In genomic region chr1:8139383-8139782, GRCh38 we compare ENCODE assay signal across 37 cellular contexts.
"Had no signal": no experiment of that assay in that cellular context is flagged by ENCODE, and none has a peak within 500 bp of the region (broad histone marks: within the 10 kb centered on the region; RNA-seq: fewer than 3 reads in every experiment).

No MANE protein-coding gene starts in this region.

- H3K36me3 Mint-ChIP-seq: activated CD8-positive, alpha-beta memory T cell treated with anti-CD3 and anti-CD28 coated beads, Interleukin-2, amount 10 ng/mL, durations not matched to agents 7 days and 5 days; activated naive CD4-positive, alpha-beta T cell treated with anti-CD3 and anti-CD28 coated beads, Interleukin-2, amount 10 ng/mL, durations not matched to agents 7 days and 5 days; activated naive CD4-positive, alpha-beta T cell treated with anti-CD3 and anti-CD28 coated beads, Interleukin-2, amount 50 U/mL, for 72 hours; activated naive CD8-positive, alpha-beta T cell treated with anti-CD3 and anti-CD28 coated beads, Interleukin-2, amount 10 ng/mL, durations not matched to agents 7 days and 5 days; brain had no signal

- H3K9me3 ChIP-seq: ascending aorta, breast epithelium, colonic mucosa, gastrocnemius medialis, heart left ventricle had no signal

- H3K27me3 ChIP-seq: ascending aorta, breast epithelium, cardiac muscle cell, colonic mucosa, foreskin keratinocyte, gastrocnemius medialis, heart left ventricle had no signal

- H3K9me3 Mint-ChIP-seq: activated B cell treated with CpG ODN at 0.5 μM for 24 hours; activated CD8-positive, alpha-beta T cell treated with anti-CD3 and anti-CD28 coated beads for 36 hours; activated naive CD4-positive, alpha-beta T cell treated with anti-CD3 and anti-CD28 coated beads, Interleukin-2, amount 10 ng/mL, durations not matched to agents 7 days and 5 days; activated naive CD4-positive, alpha-beta T cell treated with anti-CD3 and anti-CD28 coated beads, Interleukin-2, amount 50 U/mL, for 72 hours; activated naive CD8-positive, alpha-beta T cell treated with anti-CD3 and anti-CD28 coated beads, Interleukin-2, amount 10 ng/mL, durations not matched to agents 7 days and 5 days; activated T-helper 1 cell treated with anti-CD3 and anti-CD28 coated beads, Interleukin-12 subunit alpha, Interleukin-12 subunit beta, Interleukin-2, Interleukin-4 antibody, amounts not matched to agents 30 ng/mL and 10 ng/mL and 1 ng/mL, durations not matched to agents 14 hours and 24 hours and 36 hours; activated T-helper 2 cell treated with anti-CD3 and anti-CD28 coated beads, Interferon-gamma antibody, Interleukin-2, Interleukin-4, amounts not matched to agents 10 μg/mL and 5 μg/mL and 100 μg/mL, durations not matched to agents 14 hours and 24 hours and 36 hours; dendritic cell treated with granulocyte-macrophage colony-stimulating factor and Interleukin-4, amounts not matched to agents 40 ng/mL and 50 ng/mL, for 4 days; endodermal cell; T-helper 2 cell treated with Interferon-gamma antibody and Interleukin-4, amounts not matched to agents 5 μg/mL and 100 μg/mL, for 36 hours had no signal

- H3K4me3 Mint-ChIP-seq: activated B cell treated with CpG ODN at 0.5 μM for 24 hours; activated CD8-positive, alpha-beta memory T cell treated with anti-CD3 and anti-CD28 coated beads, Interleukin-2, amount 10 ng/mL, durations not matched to agents 7 days and 5 days; activated CD8-positive, alpha-beta T cell treated with anti-CD3 and anti-CD28 coated beads for 36 hours; activated naive CD4-positive, alpha-beta T cell treated with anti-CD3 and anti-CD28 coated beads, Interleukin-2, amount 10 ng/mL, durations not matched to agents 7 days and 5 days; activated naive CD8-positive, alpha-beta T cell treated with anti-CD3 and anti-CD28 coated beads, Interleukin-2, amount 10 ng/mL, durations not matched to agents 7 days and 5 days; activated T-helper 1 cell treated with anti-CD3 and anti-CD28 coated beads, Interleukin-12 subunit alpha, Interleukin-12 subunit beta, Interleukin-2, Interleukin-4 antibody, amounts not matched to agents 30 ng/mL and 10 ng/mL and 1 ng/mL, durations not matched to agents 14 hours and 24 hours and 36 hours; brain; dendritic cell treated with granulocyte-macrophage colony-stimulating factor and Interleukin-4, amounts not matched to agents 40 ng/mL and 50 ng/mL, for 4 days; endodermal cell; T-helper 17 cell; T-helper 2 cell treated with Interferon-gamma antibody and Interleukin-4, amounts not matched to agents 5 μg/mL and 100 μg/mL, for 36 hours had no signal

- H3K27ac Mint-ChIP-seq: activated B cell treated with CpG ODN at 0.5 μM for 24 hours; activated CD8-positive, alpha-beta memory T cell treated with anti-CD3 and anti-CD28 coated beads, Interleukin-2, amount 10 ng/mL, durations not matched to agents 7 days and 5 days; activated CD8-positive, alpha-beta T cell treated with anti-CD3 and anti-CD28 coated beads for 36 hours; activated naive CD4-positive, alpha-beta T cell treated with anti-CD3 and anti-CD28 coated beads, Interleukin-2, amount 10 ng/mL, durations not matched to agents 7 days and 5 days; activated naive CD4-positive, alpha-beta T cell treated with anti-CD3 and anti-CD28 coated beads, Interleukin-2, amount 50 U/mL, for 72 hours; activated naive CD8-positive, alpha-beta T cell treated with anti-CD3 and anti-CD28 coated beads, Interleukin-2, amount 10 ng/mL, durations not matched to agents 7 days and 5 days; activated T-helper 1 cell treated with anti-CD3 and anti-CD28 coated beads, Interleukin-12 subunit alpha, Interleukin-12 subunit beta, Interleukin-2, Interleukin-4 antibody, amounts not matched to agents 30 ng/mL and 10 ng/mL and 1 ng/mL, durations not matched to agents 14 hours and 24 hours and 36 hours; activated T-helper 2 cell treated with anti-CD3 and anti-CD28 coated beads, Interferon-gamma antibody, Interleukin-2, Interleukin-4, amounts not matched to agents 10 μg/mL and 5 μg/mL and 100 μg/mL, durations not matched to agents 14 hours and 24 hours and 36 hours; dendritic cell treated with granulocyte-macrophage colony-stimulating factor and Interleukin-4, amounts not matched to agents 40 ng/mL and 50 ng/mL, for 4 days; endodermal cell; T-helper 17 cell; T-helper 2 cell treated with Interferon-gamma antibody and Interleukin-4, amounts not matched to agents 5 μg/mL and 100 μg/mL, for 36 hours had no signal

- H3K4me1 Mint-ChIP-seq: activated B cell treated with CpG ODN at 0.5 μM for 24 hours; activated naive CD4-positive, alpha-beta T cell treated with anti-CD3 and anti-CD28 coated beads, Interleukin-2, amount 10 ng/mL, durations not matched to agents 7 days and 5 days had no signal

- H3K36me3 ChIP-seq: ascending aorta, breast epithelium, cardiac muscle cell, colonic mucosa, gastrocnemius medialis, heart left ventricle, WERI-Rb-1 had no signal

- H3K4me3 ChIP-seq: ascending aorta, breast epithelium, cardiac muscle cell, colonic mucosa, dorsolateral prefrontal cortex, gastrocnemius medialis, heart left ventricle had no signal

- H3K27ac ChIP-seq: cardiac muscle cell, colonic mucosa, dorsolateral prefrontal cortex, foreskin keratinocyte, heart left ventricle, WERI-Rb-1 had no signal

- DNase-seq: activated B cell treated with CpG ODN at 0.5 μM for 24 hours; activated CD4-positive, alpha-beta T cell treated with anti-CD3 and anti-CD28 coated beads for 48 hours; activated CD4-positive, alpha-beta T cell treated with anti-CD3 and anti-CD28 coated beads, Interleukin-2, amount 50 U/mL, for 1 hour; activated CD4-positive, alpha-beta T cell treated with anti-CD3 and anti-CD28 coated beads, Interleukin-2, amount 50 U/mL, for 48 hours; activated CD8-positive, alpha-beta memory T cell treated with anti-CD3 and anti-CD28 coated beads, Interleukin-2, amount 10 ng/mL, durations not matched to agents 7 days and 5 days; activated CD8-positive, alpha-beta memory T cell treated with anti-CD3 and anti-CD28 coated beads, Interleukin-2, amount 50 U/mL, for 4 hours; activated CD8-positive, alpha-beta T cell treated with anti-CD3 and anti-CD28 coated beads for 36 hours; activated effector memory CD4-positive, alpha-beta T cell treated with anti-CD3 and anti-CD28 coated beads, Interleukin-2, amount 50 U/mL, for 16 hours; activated naive CD4-positive, alpha-beta T cell; activated naive CD4-positive, alpha-beta T cell treated with anti-CD3 and anti-CD28 coated beads, Interleukin-2, amount 10 ng/mL, durations not matched to agents 7 days and 5 days; activated naive CD8-positive, alpha-beta T cell treated with anti-CD3 and anti-CD28 coated beads, Interleukin-2, amount 10 ng/mL, durations not matched to agents 7 days and 5 days; activated T-cell treated with anti-CD3 and anti-CD28 coated beads, Interleukin-2, amount 50 U/mL, for 1 hour; activated T-cell treated with anti-CD3 and anti-CD28 coated beads, Interleukin-2, amount 50 U/mL, for 48 hours; central memory CD4-positive, alpha-beta T cell; cerebellar nuclear complex; colonic mucosa; dorsolateral prefrontal cortex; effector memory CD4-positive, alpha-beta T cell; endodermal cell; foreskin keratinocyte; gastrocnemius medialis; glutamatergic neuron; heart left ventricle; T-helper 17 cell; T1000; WERI-Rb-1 had no signal

- ATAC-seq: activated CD4-positive, CD25-positive, alpha-beta regulatory T cell treated with anti-CD3 and anti-CD28 coated beads, Interleukin-2, amount 50 U/mL, for 24 hours; activated CD8-positive, alpha-beta memory T cell treated with anti-CD3 and anti-CD28 coated beads, Interleukin-2, amount 10 ng/mL, durations not matched to agents 7 days and 5 days; activated CD8-positive, alpha-beta T cell treated with anti-CD3 and anti-CD28 coated beads for 36 hours; activated naive CD4-positive, alpha-beta T cell treated with anti-CD3 and anti-CD28 coated beads, Interleukin-2, amount 50 U/mL, for 72 hours; esophagus mucosa; foreskin keratinocyte; gastrocnemius medialis; heart left ventricle; T-helper 17 cell had no signal

- H3K4me1 ChIP-seq: colonic mucosa had no signal
